Comparison of ENCODE assay signal across 9 cellular contexts in genomic region chr2:238513346-238513745, GRCh38.
DNase-seq lines count a peak whose midpoint lies in the region; ATAC-seq and TF ChIP-seq lines count a peak whose summit lies in the region.
"Had no signal": no experiment of that assay in that cellular context is flagged by ENCODE, and none has a peak within 500 bp of the region (broad histone marks: within the 10 kb centered on the region; RNA-seq: fewer than 3 reads in every experiment).

No MANE protein-coding gene starts in this region.

- TF ChIP-seq CTCF in RWPE1 (conservative IDR thresholded peaks at IDR 0.05; ENCODE audit: low read depth) (peak; percentile 65), fibroblast of pulmonary artery (IDR thresholded peaks at IDR 0.05; ENCODE audit: low read length, missing control alignments) (peak; percentile 73), vagina (IDR thresholded peaks at IDR 0.05) (no peak)

- H3K4me1 ChIP-seq in vagina, result no peaks in the 10 kb centered on the region

- H3K27ac ChIP-seq in RWPE1 (no peak overlapping the region), vagina (no peak overlapping the region)
- H3K27ac ChIP-seq: neutrophil had no signal

- ATAC-seq in HG03439 (IDR thresholded peaks at IDR 0.05; ENCODE audit: unreplicated experiment), result no peak
- ATAC-seq in HG02852 (IDR thresholded peaks at IDR 0.05; ENCODE audit: unreplicated experiment), result no peak

- DNase-seq in DMS53 (lab: John Stamatoyannopoulos, UW) (peak; percentile 83), H7 (peak; percentile 90), RWPE1 (ENCODE audit: low spot score) (peak; percentile 60), fibroblast of pulmonary artery (ENCODE audit: low read depth) (peak; percentile 70), vagina (ENCODE audit: extremely low spot score in 2 of 2) (no peak)
- DNase-seq in stimulated activated CD4-positive, alpha-beta T cell treated with anti-CD3 and anti-CD28 coated beads, TNF-alpha, amount 100 ng/mL, for 48 hours (ENCODE audit: low read depth in 3 of 3), result peak; percentile 12 to 23 (median 20)

- TF ChIP-seq POLR2A in vagina (IDR thresholded peaks at IDR 0.05), result no peak

- CTCF ChIA-PET in RWPE1 (lab: Yijun Ruan, JAX), result interaction anchor here (0.6 to 1.7 kb wide), 9 partner anchors 9 to 977 kb away, joined by 3 to 23 read pairs (median 3); no protein-coding TSS in a partner anchor

- no peaks in the 10 kb centered on the region for H3K27me3 ChIP-seq in H7 (ENCODE audit: control insufficient read depth, insufficient read depth, low read length)
- H3K27me3 ChIP-seq in vagina, result no peaks in the 10 kb centered on the region
- H3K27me3 ChIP-seq: neutrophil had no signal

- no peaks in the 10 kb centered on the region for H3K9me3 ChIP-seq in vagina
- H3K9me3 ChIP-seq: neutrophil had no signal

- no peak overlapping the region for H3K4me3 ChIP-seq in H7 (ENCODE audit: insufficient read depth, low read depth, low read length)
- no peak overlapping the region for H3K4me3 ChIP-seq in fibroblast of pulmonary artery (replicated peaks; ENCODE audit: low read depth, low read length)
- no peak overlapping the region for H3K4me3 ChIP-seq in vagina

- POLR2A ChIA-PET in RWPE1 (lab: Yijun Ruan, JAX; ENCODE audit: low non-redundant PET), result no interaction called here

- H3K36me3 ChIP-seq in H7 (replicated peaks; ENCODE audit: control insufficient read depth, insufficient read depth, low read length) (no peaks in the 10 kb centered on the region), vagina (no peaks in the 10 kb centered on the region)
- H3K36me3 ChIP-seq: neutrophil had no signal

- intact Hi-C loops in vagina (cut with DNase I), result no loop called here

Comparison
In these comparisons a context has a peak if more than half of its experiments do, and no peak if none do; other contexts are left out.
1. DNase-seq: peak in DMS53 (single experiment), H7 (single experiment), RWPE1 (single experiment), fibroblast of pulmonary artery (single experiment) and stimulated activated CD4-positive, alpha-beta T cell treated with anti-CD3 and anti-CD28 coated beads, TNF-alpha, amount 100 ng/mL, for 48 hours (3 of 3); none in vagina (0 of 2).
2. CTCF ChIP-seq: peak in RWPE1 (single experiment) and fibroblast of pulmonary artery (single experiment); none in vagina (0 of 3).